11 cellular contexts compared by ENCODE assay signal in the genomic region with DNA sequence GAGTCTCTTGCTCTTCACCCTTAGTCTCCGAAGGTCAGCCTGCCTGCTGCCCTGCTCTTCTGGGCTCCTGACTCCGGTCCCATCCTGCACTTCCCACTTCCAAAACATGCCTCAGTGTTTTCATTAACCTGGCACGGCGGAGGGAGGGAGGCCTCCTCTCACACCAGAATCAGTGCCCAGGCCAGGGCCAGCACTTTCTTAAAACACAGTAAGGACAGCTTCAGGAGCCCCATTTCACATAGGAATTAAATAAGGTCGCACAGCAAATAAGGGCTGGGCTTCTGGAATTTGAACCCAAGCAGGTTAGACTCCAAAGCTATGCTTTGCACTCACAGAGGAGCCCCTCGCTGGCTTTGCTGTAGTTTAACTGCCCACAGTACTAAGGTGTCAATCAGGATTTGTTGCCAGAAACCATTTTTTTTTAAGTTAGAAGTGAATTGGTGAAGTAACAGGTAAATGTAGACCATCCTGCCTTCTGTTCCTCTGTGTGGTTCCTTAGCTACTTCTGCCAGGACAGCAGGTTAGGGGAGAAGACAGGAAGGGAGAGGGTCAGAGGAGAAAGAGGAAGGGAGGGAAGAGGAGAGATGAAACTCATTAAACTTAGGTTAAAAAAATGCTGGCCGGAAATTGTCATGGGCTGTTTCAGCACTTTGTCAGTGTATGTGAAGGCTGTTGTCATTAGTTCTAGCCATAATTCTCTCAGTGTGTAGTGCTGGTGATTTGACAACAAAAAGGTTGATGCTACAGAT. TPM values are rescaled to one million over a fixed set of nuclear protein-coding genes. Genes with fewer than 3 reads are reported as not detected.
A peak's percentile ranks its signal among the peaks of the same experiment; 100 is the strongest.
DNase-seq lines count a peak whose midpoint lies in the region; ATAC-seq and TF ChIP-seq lines count a peak whose summit lies in the region.
"Had no signal": no experiment of that assay in that cellular context is flagged by ENCODE, and none has a peak within 500 bp of the region (broad histone marks: within the 10 kb centered on the region; RNA-seq: fewer than 3 reads in every experiment).

No MANE protein-coding gene starts in this region.

- H3K4me1 ChIP-seq in mucosa of stomach (ENCODE audit: control insufficient read depth, insufficient read depth, low read length) (peaks cover 49% of the 10 kb centered on the region), vagina (peaks cover 62% of the 10 kb centered on the region)

- H3K4me3 ChIP-seq in choroid plexus epithelial cell (ENCODE audit: low read depth, low read length) (peak overlapping the region; percentile 83), mucosa of stomach (ENCODE audit: low read length) (no peak overlapping the region), vagina (peak overlapping the region; percentile 63 to 75)

- intact Hi-C loops in Right ventricle myocardium superior (cut with DNase I) = no loop called here
- intact Hi-C loops in left ventricle myocardium superior (cut with micrococcal nuclease) = no loop called here
- intact Hi-C loops in vagina (cut with DNase I) = no loop called here

- no peak for TF ChIP-seq POLR2A in vagina (IDR thresholded peaks at IDR 0.05)

- no peaks in the 10 kb centered on the region for H3K36me3 ChIP-seq in mucosa of stomach (ENCODE audit: control insufficient read depth, insufficient read depth, low read length)
- no peaks in the 10 kb centered on the region for H3K36me3 ChIP-seq in vagina

- peak overlapping the region; percentile 17 for H3K27ac ChIP-seq in vagina

- peak overlapping the region; percentile 29 for H3K9ac ChIP-seq in mucosa of stomach (ENCODE audit: low read length)

- DNase-seq in Right ventricle myocardium superior (peak; percentile 38), left ventricle myocardium superior (no peak), choroid plexus epithelial cell (ENCODE audit: low read depth) (no peak), vagina (ENCODE audit: extremely low spot score in 2 of 2) (peak in 1 of 2 donors; percentile 77), putamen (ENCODE audit: low spot score) (no peak), NCI-H2107 treated with DMSO at 0.1 percent for 48 hours (lab: John Stamatoyannopoulos, UW; ENCODE audit: unreplicated experiment) (no peak)
- DNase-seq: activated naive CD4-positive, alpha-beta T cell treated with anti-CD3 and anti-CD28 coated beads for 36 hours; DMS 273 treated with DMSO at 0.1 percent for 48 hours had no signal

- H3K9me3 ChIP-seq in mucosa of stomach (ENCODE audit: control insufficient read depth, low read length) = no peaks in the 10 kb centered on the region
- H3K9me3 ChIP-seq in vagina = no peaks in the 10 kb centered on the region

- ATAC-seq in Right ventricle myocardium superior (ENCODE audit: poor library complexity) (no peak), left ventricle myocardium superior (no peak), GM18519 (IDR thresholded peaks at IDR 0.05; ENCODE audit: low FRiP score, unreplicated experiment) (no peak)

- TF ChIP-seq CTCF in choroid plexus epithelial cell (conservative IDR thresholded peaks at IDR 0.05; ENCODE audit: low read depth, low read length) (no peak), vagina (IDR thresholded peaks at IDR 0.05) (no peak)

- H3K27me3 ChIP-seq in mucosa of stomach (ENCODE audit: control insufficient read depth, insufficient read depth, low read length) (no peaks in the 10 kb centered on the region), vagina (no peaks in the 10 kb centered on the region)

RNA-seq across cellular contexts. Expression of gene RASSF4, which starts 1.1 kb away (rescaled TPM):
- total RNA-seq in Right ventricle myocardium superior (87.5 TPM), left ventricle myocardium superior (93.5 TPM), vagina (29.2 TPM)

RNA-seq across cellular contexts. Expression of gene DEPP1, which starts 18.0 kb away (rescaled TPM):
- total RNA-seq in Right ventricle myocardium superior (35.1 TPM), left ventricle myocardium superior (32.2 TPM), vagina (155 TPM)

RNA-seq across cellular contexts. Expression of gene ZNF22, which starts 40.1 kb away (rescaled TPM):
- total RNA-seq in Right ventricle myocardium superior (11.4 TPM), left ventricle myocardium superior (12.6 TPM), vagina (20.6 TPM)

RNA-seq across cellular contexts. Expression of gene TMEM72, which starts 49.5 kb away (rescaled TPM):
- total RNA-seq in Right ventricle myocardium superior = not detected
- total RNA-seq in left ventricle myocardium superior = not detected
- not detected for total RNA-seq in vagina
- total RNA-seq: activated naive CD4-positive, alpha-beta T cell treated with anti-CD3 and anti-CD28 coated beads for 36 hours; HT1080 had no signal
